ENCODE assay signal across 1 cellular context in the genomic region with DNA sequence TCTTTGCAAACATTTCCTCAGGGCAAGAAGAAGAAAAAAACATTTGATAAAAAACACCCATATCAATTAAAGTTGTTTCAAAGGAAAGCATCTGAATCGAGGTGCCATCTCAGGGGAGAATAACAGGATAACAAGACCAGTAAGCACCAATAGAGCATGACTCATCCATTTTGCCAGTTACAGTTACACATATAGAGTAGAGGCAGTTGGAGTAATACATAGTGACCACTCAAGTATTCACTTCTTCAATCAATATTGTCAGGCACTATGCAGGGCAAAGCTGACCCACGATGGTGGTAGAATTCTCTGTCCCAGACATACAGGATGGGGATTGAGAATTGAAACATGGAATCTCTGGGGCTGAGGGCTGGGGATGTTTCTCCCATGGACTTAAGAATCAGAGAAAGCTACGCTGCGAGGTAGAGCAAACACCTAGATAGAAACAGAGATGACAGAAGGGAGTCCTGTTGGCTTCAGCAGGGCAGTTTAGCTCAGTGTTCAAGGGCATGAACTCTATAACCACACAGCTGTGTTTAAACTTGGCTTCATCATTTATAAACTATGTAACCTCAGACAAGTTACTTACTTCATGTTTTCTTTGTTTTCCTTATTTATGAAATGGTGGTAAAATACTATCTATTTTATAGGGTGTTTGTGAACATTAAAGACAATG.
TF ChIP-seq lines count a peak whose summit lies in the region.

No MANE protein-coding gene starts in this region.

TF ChIP-seq in H1, 55 proteins besides CTCF, POLR2A, EP300 and RAD21:
- TF ChIP-seq EZH2 (IDR thresholded peaks at IDR 0.05; ENCODE audit: low read depth, low read length, severe bottlenecking): no peak
